ENCODE assay signal across 8 cellular contexts in the genomic region with DNA sequence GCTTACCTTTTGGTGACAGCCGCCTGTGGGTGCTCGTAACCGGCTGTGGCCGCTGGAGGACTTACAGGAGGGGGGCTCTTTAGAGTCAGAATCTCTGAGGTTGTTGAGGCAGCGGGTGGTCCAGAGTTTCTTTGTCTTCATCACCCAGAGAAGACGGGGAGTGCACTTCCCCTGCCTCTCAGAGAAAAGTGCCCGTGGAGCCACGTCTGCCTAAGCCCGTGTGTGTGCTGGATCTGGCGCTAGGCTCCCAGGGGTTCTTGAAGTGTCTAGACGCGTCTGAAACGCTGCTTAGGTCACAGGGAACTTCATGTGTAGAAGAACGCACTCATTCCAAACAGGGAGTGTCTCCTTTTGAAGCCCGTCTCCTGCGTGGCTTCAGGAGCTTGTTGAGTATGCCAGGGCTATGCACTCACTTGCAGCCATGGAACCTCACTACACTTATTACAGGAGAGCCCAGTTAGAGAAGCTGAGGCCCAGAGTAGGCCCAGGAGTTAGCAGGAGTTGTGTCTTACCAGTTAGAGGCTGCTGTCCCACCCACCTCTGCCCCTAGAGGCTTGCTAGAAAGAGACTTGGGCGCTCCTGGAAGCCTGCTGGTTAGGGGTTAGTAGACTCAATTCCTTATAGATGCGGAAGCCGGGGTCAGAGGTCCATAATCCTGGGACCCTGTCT. TPM values are rescaled to one million over a fixed set of nuclear protein-coding genes. Genes with fewer than 3 reads are reported as not detected.
DNase-seq lines count a peak whose midpoint lies in the region; ATAC-seq lines count a peak whose summit lies in the region.

No MANE protein-coding gene starts in this region.

- H3K4me3 Mint-ChIP-seq in activated T-cell treated with anti-CD3 and anti-CD28 coated beads, Interleukin-2, amount 50 U/mL, for 4 hours: peak overlapping the region; percentile 87
- peak overlapping the region; percentile 80 for H3K4me3 Mint-ChIP-seq in activated CD8-positive, alpha-beta T cell treated with anti-CD3 and anti-CD28 coated beads, Interleukin-2, amount 10 ng/mL, durations not matched to agents 7 days and 5 days
- peak overlapping the region; percentile 82 to 87 (median 83) for H3K4me3 Mint-ChIP-seq in immature natural killer cell

- CTCF ChIA-PET in activated CD8-positive, alpha-beta T cell treated with anti-CD3 and anti-CD28 coated beads, Interleukin-2, amount 10 ng/mL, durations not matched to agents 7 days and 5 days (lab: Charles Lee): interaction anchor here (1.3 to 3.8 kb wide), 4 partner anchors 14 to 97 kb away, joined by 3 to 15 read pairs (median 6); partner anchors contain the start of gene TAF4

- peak overlapping the region; percentile 77 for H3K27ac Mint-ChIP-seq in activated CD8-positive, alpha-beta T cell treated with anti-CD3 and anti-CD28 coated beads, Interleukin-2, amount 10 ng/mL, durations not matched to agents 7 days and 5 days
- peak overlapping the region; percentile 43 to 88 (median 70) for H3K27ac Mint-ChIP-seq in immature natural killer cell

- POLR2A ChIA-PET in activated CD8-positive, alpha-beta T cell treated with anti-CD3 and anti-CD28 coated beads, Interleukin-2, amount 10 ng/mL, durations not matched to agents 7 days and 5 days (lab: Charles Lee): interaction anchor here (0.7 to 3.6 kb wide), 3 partner anchors 19 to 57 kb away, joined by 3 to 21 read pairs (median 4); partner anchors contain the start of genes PSMA7 and SS18L1

- ATAC-seq in activated T-cell treated with anti-CD3 and anti-CD28 coated beads, Interleukin-2, amount 50 U/mL, for 4 hours: no peak
- no peak for ATAC-seq in activated CD8-positive, alpha-beta T cell treated with anti-CD3 and anti-CD28 coated beads, Interleukin-2, amount 10 ng/mL, durations not matched to agents 7 days and 5 days

- no peaks in the 10 kb centered on the region for H3K9me3 Mint-ChIP-seq in activated T-cell treated with anti-CD3 and anti-CD28 coated beads, Interleukin-2, amount 50 U/mL, for 4 hours
- H3K9me3 Mint-ChIP-seq in activated CD8-positive, alpha-beta T cell treated with anti-CD3 and anti-CD28 coated beads, Interleukin-2, amount 10 ng/mL, durations not matched to agents 7 days and 5 days (ENCODE audit: insufficient read depth): no peaks in the 10 kb centered on the region
- H3K9me3 Mint-ChIP-seq in immature natural killer cell: no peaks in the 10 kb centered on the region

- H3K27me3 Mint-ChIP-seq in activated T-cell treated with anti-CD3 and anti-CD28 coated beads, Interleukin-2, amount 50 U/mL, for 4 hours (ENCODE audit: low read depth): no peaks in the 10 kb centered on the region
- no peaks in the 10 kb centered on the region for H3K27me3 Mint-ChIP-seq in activated CD8-positive, alpha-beta T cell treated with anti-CD3 and anti-CD28 coated beads, Interleukin-2, amount 10 ng/mL, durations not matched to agents 7 days and 5 days (ENCODE audit: low read depth)
- peaks cover 4 to 21% (median 14%) of the 10 kb centered on the region in 3 donors for H3K27me3 Mint-ChIP-seq in immature natural killer cell (ENCODE audit: low read depth in 3 of 3)

- in situ Hi-C loops in ACHN (cut with HindIII; ENCODE audit: low pct_ligation_motif_present, low pct_unique_long_range_greater_than_20kb, low sequenced_read_pairs): no loop called here

- peaks cover 30% of the 10 kb centered on the region for H3K36me3 Mint-ChIP-seq in activated T-cell treated with anti-CD3 and anti-CD28 coated beads, Interleukin-2, amount 50 U/mL, for 4 hours (ENCODE audit: insufficient read depth)
- H3K36me3 Mint-ChIP-seq in activated CD8-positive, alpha-beta T cell treated with anti-CD3 and anti-CD28 coated beads, Interleukin-2, amount 10 ng/mL, durations not matched to agents 7 days and 5 days (ENCODE audit: low read depth): peaks cover 44% of the 10 kb centered on the region
- peaks cover 18 to 34% (median 23%) of the 10 kb centered on the region in 3 donors for H3K36me3 Mint-ChIP-seq in immature natural killer cell

- H3K4me1 Mint-ChIP-seq in activated T-cell treated with anti-CD3 and anti-CD28 coated beads, Interleukin-2, amount 50 U/mL, for 4 hours (ENCODE audit: low read depth): peaks cover 36% of the 10 kb centered on the region
- H3K4me1 Mint-ChIP-seq in activated CD8-positive, alpha-beta T cell treated with anti-CD3 and anti-CD28 coated beads, Interleukin-2, amount 10 ng/mL, durations not matched to agents 7 days and 5 days (ENCODE audit: low read depth): peaks cover 33% of the 10 kb centered on the region
- H3K4me1 Mint-ChIP-seq in immature natural killer cell: peaks cover 33 to 49% of the 10 kb centered on the region in 2 donors

- no peak for DNase-seq in activated T-cell treated with anti-CD3 and anti-CD28 coated beads, Interleukin-2, amount 50 U/mL, for 4 hours
- DNase-seq in activated T-cell treated with anti-CD3 and anti-CD28 coated beads, Interleukin-2, amount 50 U/mL, for 1 hour: no peak
- no peak for DNase-seq in activated CD8-positive, alpha-beta T cell treated with anti-CD3 and anti-CD28 coated beads, Interleukin-2, amount 10 ng/mL, durations not matched to agents 7 days and 5 days
- no peak for DNase-seq in immature natural killer cell
- peak; percentile 6 for DNase-seq in stromal cell of bone marrow (ENCODE audit: low read depth)
- no peak for DNase-seq in DMS153 treated with DMSO at 0.1 percent for 48 hours (lab: John Stamatoyannopoulos, UW; ENCODE audit: unreplicated experiment)
- no peak for DNase-seq in putamen (ENCODE audit: low spot score)
- DNase-seq in ACHN: no peak

RNA-seq across cellular contexts. Expression of gene LSM14B, which starts 1.3 kb away (rescaled TPM):
- total RNA-seq in activated T-cell treated with anti-CD3 and anti-CD28 coated beads, Interleukin-2, amount 50 U/mL, for 4 hours: 10 to 100 TPM; 35.2 to 41.3 (median 40.9) TPM
- total RNA-seq in activated CD8-positive, alpha-beta T cell treated with anti-CD3 and anti-CD28 coated beads, Interleukin-2, amount 10 ng/mL, durations not matched to agents 7 days and 5 days: 10 to 100 TPM; 42.4 to 42.8 TPM
- polyA plus RNA-seq in immature natural killer cell: 1 to 10 TPM in 2 of 3 donors, under 1 TPM in 1; 0.19 to 1.9 (median 1.4) TPM

RNA-seq across cellular contexts. Expression of gene PSMA7, which starts 19.6 kb away (rescaled TPM):
- total RNA-seq in activated T-cell treated with anti-CD3 and anti-CD28 coated beads, Interleukin-2, amount 50 U/mL, for 4 hours: 100 to 1,000 TPM; 651 to 699 (median 689) TPM
- 100 to 1,000 TPM; 333 to 352 TPM for total RNA-seq in activated CD8-positive, alpha-beta T cell treated with anti-CD3 and anti-CD28 coated beads, Interleukin-2, amount 10 ng/mL, durations not matched to agents 7 days and 5 days
- 100 to 1,000 TPM; 497 to 643 (median 622) TPM for polyA plus RNA-seq in immature natural killer cell

RNA-seq across cellular contexts. Expression of gene SS18L1, which starts 20.0 kb away (rescaled TPM):
- total RNA-seq in activated T-cell treated with anti-CD3 and anti-CD28 coated beads, Interleukin-2, amount 50 U/mL, for 4 hours: 10 to 100 TPM; 14.4 to 16.1 (median 14.5) TPM
- 10 to 100 TPM; 15.9 to 17.9 TPM for total RNA-seq in activated CD8-positive, alpha-beta T cell treated with anti-CD3 and anti-CD28 coated beads, Interleukin-2, amount 10 ng/mL, durations not matched to agents 7 days and 5 days
- under 1 TPM in 2 of 3 donors, not detected in 1; 0.39 to 0.68 TPM for polyA plus RNA-seq in immature natural killer cell

RNA-seq across cellular contexts. Expression of gene TAF4, which starts 57.9 kb away (rescaled TPM):
- 10 to 100 TPM; 26.4 to 31.1 (median 27.0) TPM for total RNA-seq in activated T-cell treated with anti-CD3 and anti-CD28 coated beads, Interleukin-2, amount 50 U/mL, for 4 hours
- total RNA-seq in activated CD8-positive, alpha-beta T cell treated with anti-CD3 and anti-CD28 coated beads, Interleukin-2, amount 10 ng/mL, durations not matched to agents 7 days and 5 days: 10 to 100 TPM; 24.0 to 24.1 TPM
- polyA plus RNA-seq in immature natural killer cell: 1 to 10 TPM in 2 of 3 donors, under 1 TPM in 1; 0.04 to 3.2 (median 1.1) TPM

RNA-seq across cellular contexts. Expression of gene MTG2, which starts 59.2 kb away (rescaled TPM):
- total RNA-seq in activated T-cell treated with anti-CD3 and anti-CD28 coated beads, Interleukin-2, amount 50 U/mL, for 4 hours: 10 to 100 TPM; 38.3 to 57.6 (median 49.8) TPM
- total RNA-seq in activated CD8-positive, alpha-beta T cell treated with anti-CD3 and anti-CD28 coated beads, Interleukin-2, amount 10 ng/mL, durations not matched to agents 7 days and 5 days: 10 to 100 TPM; 31.7 to 34.4 TPM
- 10 to 100 TPM; 14.5 to 19.6 (median 15.3) TPM for polyA plus RNA-seq in immature natural killer cell
